18 cellular contexts compared by ENCODE assay signal in the genomic region with DNA sequence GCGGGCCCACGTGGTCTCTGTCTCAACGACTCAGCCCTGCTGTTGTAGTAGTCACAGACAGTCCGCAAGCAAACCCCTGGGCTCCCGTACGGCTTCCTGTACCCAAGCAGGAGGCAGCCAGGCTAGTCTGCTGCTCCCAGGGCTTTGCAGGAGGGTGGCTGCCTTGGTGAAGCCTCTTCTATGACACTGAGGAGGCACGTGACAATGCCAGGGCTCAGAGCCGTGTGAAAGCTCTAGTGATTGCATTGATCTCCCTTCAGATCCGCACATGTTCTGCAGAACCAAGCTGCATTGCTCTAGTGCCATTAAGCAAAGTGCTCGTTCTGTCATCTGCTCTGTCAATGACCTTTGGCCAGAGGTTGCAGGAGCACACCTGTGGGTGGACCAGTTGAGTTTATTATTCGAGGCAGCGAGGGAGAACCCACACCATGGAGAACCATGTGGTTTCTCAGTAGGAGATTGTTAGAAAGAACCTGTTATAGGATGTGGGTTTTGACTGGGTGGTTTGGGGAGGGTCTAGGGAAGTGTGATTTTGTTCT.
A peak's percentile ranks its signal among the peaks of the same experiment; 100 is the strongest.
DNase-seq lines count a peak whose midpoint lies in the region; ATAC-seq lines count a peak whose summit lies in the region.
"Had no signal": no experiment of that assay in that cellular context is flagged by ENCODE, and none has a peak within 500 bp of the region (broad histone marks: within the 10 kb centered on the region; RNA-seq: fewer than 3 reads in every experiment).

No MANE protein-coding gene starts in this region.

- no peak overlapping the region for H3K4me3 Mint-ChIP-seq in effector memory CD8-positive, alpha-beta T cell
- H3K4me3 Mint-ChIP-seq in stimulated activated naive B cell treated with anti-CD40 and anti-IgM and Interleukin-4, amounts not matched to agents 10 μg/mL and 1 μg/mL and 100 μg/mL, for 72 hours = no peak overlapping the region
- H3K4me3 Mint-ChIP-seq: H9, naive B cell had no signal

- H3K36me3 ChIP-seq in KOPT-K1 (ENCODE audit: insufficient read depth, low read length) = no peaks in the 10 kb centered on the region
- H3K36me3 ChIP-seq: BE2C, lower lobe of right lung, transverse colon, WERI-Rb-1 had no signal

- peaks cover 17 to 36% of the 10 kb centered on the region in 2 donors for H3K27me3 Mint-ChIP-seq in effector memory CD8-positive, alpha-beta T cell
- peaks cover 10 to 19% of the 10 kb centered on the region in 2 donors for H3K27me3 Mint-ChIP-seq in stimulated activated naive B cell treated with anti-CD40 and anti-IgM and Interleukin-4, amounts not matched to agents 10 μg/mL and 1 μg/mL and 100 μg/mL, for 72 hours

- peak; percentile 22 for ATAC-seq in effector memory CD8-positive, alpha-beta T cell (replicated peaks)
- ATAC-seq in stimulated activated naive B cell treated with anti-CD40 and anti-IgM and Interleukin-4, amounts not matched to agents 10 μg/mL and 1 μg/mL and 100 μg/mL, for 72 hours (replicated peaks) = peak; percentile 33 to 76
- ATAC-seq in GM19463 (IDR thresholded peaks at IDR 0.05; ENCODE audit: unreplicated experiment) (no peak), GM21367 (IDR thresholded peaks at IDR 0.05; ENCODE audit: unreplicated experiment) (no peak), GM18511 (IDR thresholded peaks at IDR 0.05; ENCODE audit: unreplicated experiment) (no peak)
- ATAC-seq: lower lobe of right lung had no signal

- no peaks in the 10 kb centered on the region for H3K9me3 Mint-ChIP-seq in effector memory CD8-positive, alpha-beta T cell
- no peaks in the 10 kb centered on the region for H3K9me3 Mint-ChIP-seq in stimulated activated naive B cell treated with anti-CD40 and anti-IgM and Interleukin-4, amounts not matched to agents 10 μg/mL and 1 μg/mL and 100 μg/mL, for 72 hours
- H3K9me3 Mint-ChIP-seq: naive B cell had no signal

- peaks cover under 1% of the 10 kb centered on the region for H3K9me3 ChIP-seq in KOPT-K1 (ENCODE audit: insufficient read depth, low read length, poor library complexity, severe bottlenecking)
- H3K9me3 ChIP-seq: BE2C, lower lobe of right lung, transverse colon had no signal

- H3K4me1 Mint-ChIP-seq in effector memory CD8-positive, alpha-beta T cell (ENCODE audit: low read depth in 2 of 2) = peaks cover 6 to 8% of the 10 kb centered on the region in 2 donors
- peaks cover 7 to 17% of the 10 kb centered on the region in 2 donors for H3K4me1 Mint-ChIP-seq in stimulated activated naive B cell treated with anti-CD40 and anti-IgM and Interleukin-4, amounts not matched to agents 10 μg/mL and 1 μg/mL and 100 μg/mL, for 72 hours

- DNase-seq in stimulated activated CD4-positive, alpha-beta T cell treated with anti-CD3 and anti-CD28 coated beads, Interleukin-4, amount 100 ng/mL, for 1 hour = peak; percentile 12
- DNase-seq in stimulated activated CD4-positive, alpha-beta T cell treated with anti-CD3 and anti-CD28 coated beads, Interleukin-4, amount 100 ng/mL, for 24 hours = no peak
- no peak for DNase-seq in effector memory CD8-positive, alpha-beta T cell
- no peak for DNase-seq in stimulated activated naive B cell treated with anti-CD40 and anti-IgM and Interleukin-4, amounts not matched to agents 10 μg/mL and 1 μg/mL and 100 μg/mL, for 72 hours
- DNase-seq: BE2C, DMS153, dorsolateral prefrontal cortex, H9, lower lobe of right lung, naive B cell, NCI-H1417 treated with DMSO at 0.1 percent for 48 hours, transverse colon, WERI-Rb-1 had no signal

- H3K36me3 Mint-ChIP-seq in effector memory CD8-positive, alpha-beta T cell (ENCODE audit: insufficient read depth) = no peaks in the 10 kb centered on the region
- no peaks in the 10 kb centered on the region for H3K36me3 Mint-ChIP-seq in stimulated activated naive B cell treated with anti-CD40 and anti-IgM and Interleukin-4, amounts not matched to agents 10 μg/mL and 1 μg/mL and 100 μg/mL, for 72 hours
- H3K36me3 Mint-ChIP-seq: naive B cell had no signal

- peak overlapping the region; percentile 56 for H3K27ac ChIP-seq in KOPT-K1 (ENCODE audit: low read depth, low read length, poor library complexity, severe bottlenecking)
- H3K27ac ChIP-seq: dorsolateral prefrontal cortex, lower lobe of right lung, parathyroid adenoma, transverse colon, WERI-Rb-1 had no signal

- H3K27ac Mint-ChIP-seq in effector memory CD8-positive, alpha-beta T cell = peak overlapping the region; percentile 9 to 83
- H3K27ac Mint-ChIP-seq in stimulated activated naive B cell treated with anti-CD40 and anti-IgM and Interleukin-4, amounts not matched to agents 10 μg/mL and 1 μg/mL and 100 μg/mL, for 72 hours = no peak overlapping the region

Comparison
In these comparisons a context has a peak if more than half of its experiments do, and no peak if none do; other contexts are left out.
1. ATAC-seq: peak in effector memory CD8-positive, alpha-beta T cell (single experiment) and stimulated activated naive B cell treated with anti-CD40 and anti-IgM and Interleukin-4, amounts not matched to agents 10 μg/mL and 1 μg/mL and 100 μg/mL, for 72 hours (2 of 2); none in GM19463 (single experiment), GM21367 (single experiment) and GM18511 (single experiment).